ENCODE assay signal across 15 cellular contexts in the genomic region with DNA sequence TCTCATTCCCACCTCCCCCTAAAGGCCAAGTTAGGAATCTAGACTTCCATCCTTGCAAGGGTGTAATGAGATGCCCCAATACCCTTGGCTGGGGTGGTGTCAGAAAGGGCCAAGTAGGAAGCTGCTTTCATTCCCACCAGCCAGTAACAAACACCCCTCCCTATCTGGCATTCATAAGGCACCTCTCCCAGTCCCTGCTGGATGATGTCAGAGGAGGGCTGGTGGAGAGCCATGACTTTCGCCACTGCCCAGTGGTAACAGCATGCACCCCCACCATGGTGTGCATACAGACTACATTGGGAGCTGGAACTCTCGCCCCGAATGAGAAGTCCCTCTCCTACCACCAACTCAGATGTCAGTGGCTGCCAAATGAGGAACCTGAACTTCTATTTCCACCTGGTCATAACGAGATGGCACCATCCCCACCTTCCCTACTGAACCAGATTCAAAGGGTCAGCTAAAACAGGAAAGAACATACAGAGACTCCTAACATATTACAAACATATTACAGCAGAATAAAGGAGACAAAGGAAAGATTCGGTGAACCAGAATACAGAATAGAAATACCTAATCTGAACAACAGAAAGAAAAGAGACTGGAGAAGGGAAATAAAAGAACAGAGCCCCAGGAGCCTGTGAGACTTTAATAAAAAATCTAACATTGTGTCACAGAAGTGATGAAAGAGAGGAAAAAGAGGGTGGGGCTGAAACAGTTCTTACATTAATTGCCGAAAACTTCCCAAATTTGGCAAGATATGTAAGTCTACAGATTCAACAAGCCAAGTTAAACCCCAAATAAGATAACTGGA.
DNase-seq lines count a peak whose midpoint lies in the region; ATAC-seq and TF ChIP-seq lines count a peak whose summit lies in the region.
"Had no signal": no experiment of that assay in that cellular context is flagged by ENCODE, and none has a peak within 500 bp of the region (broad histone marks: within the 10 kb centered on the region; RNA-seq: fewer than 3 reads in every experiment).

No MANE protein-coding gene starts in this region.

- H3K27me3 Mint-ChIP-seq in activated T-cell treated with anti-CD3 and anti-CD28 coated beads, Interleukin-2, amount 50 U/mL, for 24 hours, result no peaks in the 10 kb centered on the region
- no peaks in the 10 kb centered on the region for H3K27me3 Mint-ChIP-seq in activated B cell treated with CpG ODN at 0.5 μM for 24 hours

- H3K9me3 ChIP-seq in right atrium auricular region (no peaks in the 10 kb centered on the region), subcutaneous abdominal adipose tissue (ENCODE audit: control insufficient read depth in 5 of 5, low read length in 5 of 5) (no peaks in the 10 kb centered on the region)

- ATAC-seq in activated B cell treated with CpG ODN at 0.5 μM for 24 hours (ENCODE audit: low read depth) (no peak), HG02884 (IDR thresholded peaks at IDR 0.05; ENCODE audit: unreplicated experiment) (no peak), GM18907 (IDR thresholded peaks at IDR 0.05; ENCODE audit: unreplicated experiment) (no peak)

- H3K9ac ChIP-seq in subcutaneous abdominal adipose tissue (ENCODE audit: low read length in 5 of 5), result peak overlapping the region in 1 of 5 donors; percentile 26

- H3K27ac ChIP-seq in right atrium auricular region, result peak overlapping the region; percentile 1 to 39
- peak overlapping the region; percentile 50 for H3K27ac ChIP-seq in subcutaneous abdominal adipose tissue (ENCODE audit: low read depth, low read length)

- CTCF ChIA-PET in activated B cell treated with CpG ODN at 0.5 μM for 24 hours (lab: Charles Lee), result no interaction called here

- POLR2A ChIA-PET in activated B cell treated with CpG ODN at 0.5 μM for 24 hours (lab: Charles Lee), result interaction anchor here (1.2 kb wide), 1 partner anchor 18 kb away, joined by 5 read pairs; no protein-coding TSS in a partner anchor

- H3K4me1 Mint-ChIP-seq in activated T-cell treated with anti-CD3 and anti-CD28 coated beads, Interleukin-2, amount 50 U/mL, for 24 hours (ENCODE audit: low read depth), result peaks cover 77% of the 10 kb centered on the region
- H3K4me1 Mint-ChIP-seq in activated B cell treated with CpG ODN at 0.5 μM for 24 hours, result peaks cover 78% of the 10 kb centered on the region

- intact Hi-C loops in activated B cell treated with CpG ODN at 0.5 μM for 24 hours (cut with micrococcal nuclease), result no loop called here

- H3K4me1 ChIP-seq in right atrium auricular region (peaks cover 0 to 49% of the 10 kb centered on the region in 2 donors), subcutaneous abdominal adipose tissue (ENCODE audit: control insufficient read depth in 5 of 5, insufficient read depth in 5 of 5, low read length in 5 of 5) (peaks cover 0 to 22% (median 9%) of the 10 kb centered on the region in 5 donors)

- no peak for DNase-seq in activated T-cell treated with anti-CD3 and anti-CD28 coated beads, Interleukin-2, amount 50 U/mL, for 24 hours
- no peak for DNase-seq in activated T-cell treated with anti-CD3 and anti-CD28 coated beads for 4 hours
- no peak for DNase-seq in activated B cell treated with CpG ODN at 0.5 μM for 24 hours
- peak; percentile 84 for DNase-seq in right atrium auricular region (ENCODE audit: low spot score)
- no peak for DNase-seq in AG20443 (ENCODE audit: low spot score)
- DNase-seq: activated naive CD4-positive, alpha-beta T cell treated with Interleukin-2 at 50 U/mL for 16 hours; hypothalamus; NCI-H1694 treated with DMSO at 0.1 percent for 48 hours; NCI-H526; substantia nigra had no signal

- no peak overlapping the region for H3K4me3 Mint-ChIP-seq in activated T-cell treated with anti-CD3 and anti-CD28 coated beads, Interleukin-2, amount 50 U/mL, for 24 hours
- no peak overlapping the region for H3K4me3 Mint-ChIP-seq in activated B cell treated with CpG ODN at 0.5 μM for 24 hours
- H3K4me3 Mint-ChIP-seq: neural crest cell had no signal

- no peaks in the 10 kb centered on the region for H3K36me3 ChIP-seq in right atrium auricular region
- peaks cover 0 to 8% (median 0%) of the 10 kb centered on the region in 5 donors for H3K36me3 ChIP-seq in subcutaneous abdominal adipose tissue (ENCODE audit: control insufficient read depth in 5 of 5, insufficient read depth in 5 of 5, low read length in 5 of 5)

- TF ChIP-seq CTCF in activated B cell treated with CpG ODN at 0.5 μM for 24 hours (IDR thresholded peaks at IDR 0.05), result no peak
- TF ChIP-seq CTCF in right atrium auricular region (IDR thresholded peaks at IDR 0.05), result no peak

- no peaks in the 10 kb centered on the region for H3K9me3 Mint-ChIP-seq in activated T-cell treated with anti-CD3 and anti-CD28 coated beads, Interleukin-2, amount 50 U/mL, for 24 hours
- H3K9me3 Mint-ChIP-seq in activated B cell treated with CpG ODN at 0.5 μM for 24 hours, result no peaks in the 10 kb centered on the region

- H3K27me3 ChIP-seq in right atrium auricular region, result no peaks in the 10 kb centered on the region
- H3K27me3 ChIP-seq in subcutaneous abdominal adipose tissue (ENCODE audit: control insufficient read depth in 5 of 5, insufficient read depth in 4 of 5, low read length in 5 of 5), result no peaks in the 10 kb centered on the region

- no peak overlapping the region for H3K4me3 ChIP-seq in right atrium auricular region
- peak overlapping the region in 1 of 5 donors; percentile 19 for H3K4me3 ChIP-seq in subcutaneous abdominal adipose tissue (ENCODE audit: low read depth in 1 of 5, low read length in 5 of 5)
- H3K4me3 ChIP-seq: smooth muscle cell had no signal

- H3K36me3 Mint-ChIP-seq in activated T-cell treated with anti-CD3 and anti-CD28 coated beads, Interleukin-2, amount 50 U/mL, for 24 hours (ENCODE audit: low read depth), result peaks cover 40% of the 10 kb centered on the region
- peaks cover 58% of the 10 kb centered on the region for H3K36me3 Mint-ChIP-seq in activated B cell treated with CpG ODN at 0.5 μM for 24 hours (ENCODE audit: low read depth)

- H3K27ac Mint-ChIP-seq in activated T-cell treated with anti-CD3 and anti-CD28 coated beads, Interleukin-2, amount 50 U/mL, for 24 hours, result peak overlapping the region; percentile 32
- peak overlapping the region; percentile 38 for H3K27ac Mint-ChIP-seq in activated B cell treated with CpG ODN at 0.5 μM for 24 hours
